Comparison of ENCODE assay signal across 8 cellular contexts in the genomic region with DNA sequence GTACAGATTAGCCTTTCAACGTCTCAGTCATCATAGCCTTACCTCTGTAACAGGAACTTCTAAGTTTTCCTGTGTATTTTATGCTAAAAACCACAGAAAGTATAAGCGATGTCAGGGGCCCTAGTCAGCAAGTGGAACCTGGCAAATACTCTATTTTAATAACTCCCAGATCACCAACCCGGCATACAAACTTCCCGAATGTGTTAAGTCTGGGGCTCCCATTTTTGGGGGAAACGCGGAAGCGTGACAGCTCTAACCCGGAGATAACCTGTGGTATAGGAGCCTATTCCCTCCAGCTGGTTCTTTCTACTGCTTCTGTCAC. TPM values are rescaled to one million over a fixed set of nuclear protein-coding genes. Genes with fewer than 3 reads are reported as not detected.
DNase-seq lines count a peak whose midpoint lies in the region; ATAC-seq and TF ChIP-seq lines count a peak whose summit lies in the region.

No MANE protein-coding gene starts in this region.

- H3K4me1 ChIP-seq in ES-I3 (ENCODE audit: insufficient read depth, low read length), result no peaks in the 10 kb centered on the region
- H3K4me1 ChIP-seq in Peyer's patch, result peaks cover 0 to 15% (median 4%) of the 10 kb centered on the region in 4 donors
- peaks cover 13 to 27% (median 18%) of the 10 kb centered on the region in 4 donors for H3K4me1 ChIP-seq in esophagus muscularis mucosa
- H3K4me1 ChIP-seq in rectal smooth muscle tissue (ENCODE audit: control insufficient read depth, insufficient read depth, low read length), result peaks cover 6% of the 10 kb centered on the region

- no peak for TF ChIP-seq EP300 in esophagus muscularis mucosa (IDR thresholded peaks at IDR 0.05)

- peak overlapping the region; percentile 100 for H3K9ac ChIP-seq in ES-I3 (ENCODE audit: low read depth, low read length)
- H3K9ac ChIP-seq in rectal smooth muscle tissue (ENCODE audit: low read length), result peak overlapping the region; percentile 76

- peak overlapping the region; percentile 72 to 94 (median 82) for H3K4me3 ChIP-seq in Peyer's patch
- H3K4me3 ChIP-seq in esophagus muscularis mucosa, result peak overlapping the region; percentile 60 to 93 (median 89)
- H3K4me3 ChIP-seq in rectal smooth muscle tissue (ENCODE audit: low read length), result peak overlapping the region; percentile 80

- TF ChIP-seq POLR2A in Peyer's patch (IDR thresholded peaks at IDR 0.05) (no peak), esophagus muscularis mucosa (IDR thresholded peaks at IDR 0.05; ENCODE audit: low read depth) (no peak)

- 0% methylated on average over 8 of the region's 8 CpGs for WGBS in esophagus muscularis mucosa

- H3K9me3 ChIP-seq in ES-I3 (ENCODE audit: control insufficient read depth, insufficient read depth, low read length) (no peaks in the 10 kb centered on the region), Peyer's patch (no peaks in the 10 kb centered on the region), esophagus muscularis mucosa (no peaks in the 10 kb centered on the region)

- in situ Hi-C loops in GM13977 (cut with MboI; ENCODE audit: low pct_unique_long_range_greater_than_20kb, low sequenced_read_pairs, unreplicated experiment), result no loop called here

- intact Hi-C loops in esophagus muscularis mucosa (cut with DNase I), result no loop called here

- TF ChIP-seq CTCF in Peyer's patch (IDR thresholded peaks at IDR 0.05) (no peak), esophagus muscularis mucosa (IDR thresholded peaks at IDR 0.05) (no peak), GM13977 (IDR thresholded peaks at IDR 0.05; ENCODE audit: extremely low read depth, insufficient read depth, missing control alignments) (no peak)

- peak overlapping the region; percentile 70 to 86 (median 79) for H3K27ac ChIP-seq in Peyer's patch
- H3K27ac ChIP-seq in esophagus muscularis mucosa (replicated peaks in 1 of 4), result peak overlapping the region; percentile 78 to 85 (median 83)
- peak overlapping the region; percentile 49 for H3K27ac ChIP-seq in rectal smooth muscle tissue (ENCODE audit: low read depth, low read length)

- ATAC-seq in GM19467 (IDR thresholded peaks at IDR 0.05; ENCODE audit: unreplicated experiment), result no peak

- DNase-seq in Peyer's patch (no peak), esophagus muscularis mucosa (ENCODE audit: extremely low spot score) (no peak), GM13977 (ENCODE audit: low spot score) (no peak), NCI-H524 treated with DMSO at 0.1 percent for 48 hours (lab: John Stamatoyannopoulos, UW) (no peak), NCI-H1694 treated with DMSO at 0.1 percent for 48 hours (lab: John Stamatoyannopoulos, UW) (no peak)

- no peaks in the 10 kb centered on the region for H3K27me3 ChIP-seq in Peyer's patch
- no peaks in the 10 kb centered on the region for H3K27me3 ChIP-seq in esophagus muscularis mucosa
- no peaks in the 10 kb centered on the region for H3K27me3 ChIP-seq in rectal smooth muscle tissue (ENCODE audit: control insufficient read depth, insufficient read depth, low read length)

- peaks cover 8% of the 10 kb centered on the region for H3K36me3 ChIP-seq in ES-I3 (ENCODE audit: insufficient read depth, low read length)
- H3K36me3 ChIP-seq in Peyer's patch, result peaks cover 0 to 38% (median 0%) of the 10 kb centered on the region in 3 donors
- peaks cover 11 to 42% (median 38%) of the 10 kb centered on the region in 4 donors for H3K36me3 ChIP-seq in esophagus muscularis mucosa
- H3K36me3 ChIP-seq in rectal smooth muscle tissue (ENCODE audit: control insufficient read depth, insufficient read depth, low read length), result peaks cover 9% of the 10 kb centered on the region

RNA-seq across cellular contexts. Expression of gene NIFK, which starts 0.6 kb away (rescaled TPM):
- total RNA-seq in Peyer's patch (100 to 1,000 TPM in 1 of 4 donors, 10 to 100 TPM in 3; 19.0 to 110 (median 35.7) TPM), esophagus muscularis mucosa (10 to 100 TPM; 19.8 to 56.5 (median 28.5) TPM)

RNA-seq across cellular contexts. Expression of gene TSN, which starts 19.4 kb away (rescaled TPM):
- total RNA-seq in Peyer's patch (10 to 100 TPM; 23.1 to 31.9 (median 30.2) TPM), esophagus muscularis mucosa (10 to 100 TPM; 24.5 to 33.6 (median 26.3) TPM)
